8 cellular contexts compared by ENCODE assay signal in genomic region chr3:39106281-39107055, GRCh38. TPM values are rescaled to one million over a fixed set of nuclear protein-coding genes. Genes with fewer than 3 reads are reported as not detected.
A peak's percentile ranks its signal among the peaks of the same experiment; 100 is the strongest.
DNase-seq lines count a peak whose midpoint lies in the region; ATAC-seq and TF ChIP-seq lines count a peak whose summit lies in the region.

No MANE protein-coding gene starts in this region.

- TF ChIP-seq CTCF in MM.1S (IDR thresholded peaks at IDR 0.05; ENCODE audit: low read length), result no peak
- no peak for TF ChIP-seq CTCF in colonic mucosa (IDR thresholded peaks at IDR 0.05)

- intact Hi-C loops in colonic mucosa (cut with DNase I), result no loop called here

- 2 to 7% methylated on average over 27 to 33 of the region's 37 CpGs for WGBS in mesodermal cell (ENCODE audit: insufficient coverage in 2 of 2), 2 experiments

- H3K4me1 ChIP-seq in MM.1S (ENCODE audit: low read length), result peaks cover 29% of the 10 kb centered on the region
- H3K4me1 ChIP-seq in colonic mucosa, result no peaks in the 10 kb centered on the region
- peaks cover 18% of the 10 kb centered on the region for H3K4me1 ChIP-seq in mesodermal cell (ENCODE audit: control insufficient read depth, insufficient read depth, low read length, poor library complexity, severe bottlenecking)

- peak; percentile 10 for ATAC-seq in GM19035 (IDR thresholded peaks at IDR 0.05; ENCODE audit: unreplicated experiment)

- H3K27ac ChIP-seq in MM.1S (ENCODE audit: low read length) (0 out of 2 replicates have a peak overlapping the region, but pooled peaks have one; percentile 9), colonic mucosa (peak overlapping the region; percentile 94), mesodermal cell (ENCODE audit: low read depth, low read length, severe bottlenecking) (peak overlapping the region; percentile 73)

- H3K36me3 ChIP-seq in MM.1S (replicated peaks; ENCODE audit: insufficient read depth, low read length), result no peaks in the 10 kb centered on the region
- H3K36me3 ChIP-seq in colonic mucosa, result no peaks in the 10 kb centered on the region
- H3K36me3 ChIP-seq in mesodermal cell (ENCODE audit: control insufficient read depth, insufficient read depth, low read length), result peaks cover 17% of the 10 kb centered on the region

- H4K20me1 ChIP-seq in MM.1S (ENCODE audit: insufficient read depth, low read length), result no peaks in the 10 kb centered on the region

- H3K79me2 ChIP-seq in MM.1S (ENCODE audit: low read length), result peaks cover 45% of the 10 kb centered on the region

- H3K4me2 ChIP-seq in MM.1S (ENCODE audit: low read depth, low read length), result peak overlapping the region; percentile 90

- H3K9me2 ChIP-seq in MM.1S (replicated peaks; ENCODE audit: insufficient read depth, low read length), result no peaks in the 10 kb centered on the region

- peaks cover 12% of the 10 kb centered on the region for H3F3A ChIP-seq in MM.1S (ENCODE audit: insufficient read depth, low read length)

- peak overlapping the region; percentile 86 for H3K9ac ChIP-seq in MM.1S (ENCODE audit: low read length)
- H3K9ac ChIP-seq in colonic mucosa (ENCODE audit: low read depth in 2 of 2, low read length in 2 of 2), result peak overlapping the region; percentile 90 to 96

- no peaks in the 10 kb centered on the region for H3K9me3 ChIP-seq in MM.1S (replicated peaks; ENCODE audit: insufficient read depth, low read length)
- H3K9me3 ChIP-seq in colonic mucosa, result no peaks in the 10 kb centered on the region
- H3K9me3 ChIP-seq in mesodermal cell (ENCODE audit: control insufficient read depth, low read length), result no peaks in the 10 kb centered on the region

- no peak for DNase-seq in MM.1S
- no peak for DNase-seq in colonic mucosa
- DNase-seq in central memory CD4-positive, alpha-beta T cell, result no peak
- no peak for DNase-seq in NCI-H510A treated with DMSO at 0.1 percent for 48 hours (lab: John Stamatoyannopoulos, UW)
- DNase-seq in NCI-H524 treated with DMSO at 0.1 percent for 48 hours (lab: John Stamatoyannopoulos, UW), result no peak
- DNase-seq in SHP77 treated with DMSO at 0.1 percent for 48 hours (lab: John Stamatoyannopoulos, UW), result no peak

- H3K27me3 ChIP-seq in MM.1S (replicated peaks; ENCODE audit: insufficient read depth, low read length) (no peaks in the 10 kb centered on the region), colonic mucosa (no peaks in the 10 kb centered on the region)

- peak overlapping the region; percentile 93 for H2AFZ ChIP-seq in MM.1S (ENCODE audit: low read length)

- peak overlapping the region; percentile 99 for H3K4me3 ChIP-seq in MM.1S (ENCODE audit: low read length)
- peak overlapping the region; percentile 91 for H3K4me3 ChIP-seq in colonic mucosa
- H3K4me3 ChIP-seq in mesodermal cell (ENCODE audit: extremely low read depth, insufficient read depth, low read length, poor library complexity, severe bottlenecking), result peak overlapping the region; percentile 93

RNA-seq across cellular contexts. Expression of gene GORASP1, which starts 1.0 kb away (rescaled TPM):
- total RNA-seq in colonic mucosa, result 100 to 1,000 TPM in 1 of 2 donors, 10 to 100 TPM in 1; 84.2 to 106 TPM
- 45.0 TPM for polyA plus RNA-seq in mesodermal cell (2013, experiment 1 of 2)
- 38.8 TPM for polyA plus RNA-seq in mesodermal cell (2013, experiment 2 of 2)

RNA-seq across cellular contexts. Expression of gene TTC21A, which starts 1.0 kb away (rescaled TPM):
- 1 to 10 TPM; 2.8 to 6.1 TPM for total RNA-seq in colonic mucosa
- 4.5 TPM for polyA plus RNA-seq in mesodermal cell (2013, experiment 1 of 2)
- 3.6 TPM for polyA plus RNA-seq in mesodermal cell (2013, experiment 2 of 2)

RNA-seq across cellular contexts. Expression of gene CSRNP1, which starts 46.9 kb away (rescaled TPM):
- total RNA-seq in colonic mucosa, result 10 to 100 TPM; 11.2 to 26.6 TPM
- polyA plus RNA-seq in mesodermal cell (2013, experiment 1 of 2), result 43.3 TPM
- polyA plus RNA-seq in mesodermal cell (2013, experiment 2 of 2), result 34.8 TPM

RNA-seq across cellular contexts. Expression of gene WDR48, which starts 54.7 kb away (rescaled TPM):
- total RNA-seq in colonic mucosa, result 10 to 100 TPM; 26.1 to 51.2 TPM
- polyA plus RNA-seq in mesodermal cell (2013, experiment 1 of 2), result 51.9 TPM
- 49.3 TPM for polyA plus RNA-seq in mesodermal cell (2013, experiment 2 of 2)

RNA-seq across cellular contexts. Expression of gene SCN11A, which starts 54.7 kb away (rescaled TPM):
- total RNA-seq in colonic mucosa, result under 1 TPM; 0.05 to 0.61 TPM
- polyA plus RNA-seq in mesodermal cell (2013, experiment 1 of 2), result 0.48 TPM
- polyA plus RNA-seq in mesodermal cell (2013, experiment 2 of 2), result 0.25 TPM

Comparison
In these comparisons a context has a peak if more than half of its experiments do, and no peak if none do; other contexts are left out.
1. H3K27ac ChIP-seq: peak in every context shown above with its lines; median percentile 94 in colonic mucosa; 73 in mesodermal cell; 9 in MM.1S.